Comparison of ENCODE assay signal across 8 cellular contexts in the genomic region with DNA sequence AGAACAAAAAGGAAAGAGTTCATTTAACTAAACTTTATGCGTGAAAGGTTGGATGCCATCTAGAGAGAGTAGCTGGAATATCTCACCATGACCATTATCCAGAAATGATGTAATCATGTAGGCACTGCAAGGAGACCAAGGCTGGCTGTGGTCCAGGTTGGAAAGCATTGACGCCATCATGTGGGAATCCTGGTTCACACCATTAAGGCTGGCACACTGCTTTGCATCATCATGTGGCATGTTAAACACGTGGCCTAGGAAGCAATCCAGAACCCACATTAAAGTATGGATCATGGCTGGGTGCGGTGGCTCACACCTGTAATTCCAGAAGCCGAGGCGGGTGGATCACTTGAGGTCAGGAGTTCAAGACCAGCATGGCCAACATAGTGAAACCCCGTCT. TPM values are rescaled to one million over a fixed set of nuclear protein-coding genes. Genes with fewer than 3 reads are reported as not detected.
DNase-seq lines count a peak whose midpoint lies in the region; ATAC-seq and TF ChIP-seq lines count a peak whose summit lies in the region.

No MANE protein-coding gene starts in this region.

- no peaks in the 10 kb centered on the region for H3K27me3 Mint-ChIP-seq in WTC11 (ENCODE audit: low read depth)

- no peak for TF ChIP-seq POLR2A in sigmoid colon (IDR thresholded peaks at IDR 0.05)

- TF ChIP-seq EP300 in sigmoid colon (IDR thresholded peaks at IDR 0.05) = peak in 2 of 4 donors; percentile 30 to 52

- CTCF ChIA-PET in WTC11 (lab: Charles Lee) = no interaction called here

- no peak for TF ChIP-seq CTCF in foreskin fibroblast (IDR thresholded peaks at IDR 0.05; ENCODE audit: low read depth, low read length)
- no peak for TF ChIP-seq CTCF in sigmoid colon (IDR thresholded peaks at IDR 0.05)
- TF ChIP-seq CTCF in WTC11 (IDR thresholded peaks at IDR 0.05) = no peak

- H3K9me3 Mint-ChIP-seq in WTC11 = no peaks in the 10 kb centered on the region

- no peak overlapping the region for H3K4me3 Mint-ChIP-seq in WTC11

- intact Hi-C loops in sigmoid colon (cut with DNase I) = loop anchor here (5.0 to 10.0 kb wide), 3 partner anchors 39 to 1106 kb away; a partner anchor contains a TSS

- DNase-seq in Daoy (ENCODE audit: low read depth) (peak; percentile 85), SJCRH30 (peak; percentile 92 to 96), foreskin fibroblast (peak; percentile 92 to 95), sigmoid colon (peak; percentile 84), GM19238 (ENCODE audit: insufficient read length, low spot score) (no peak), WTC11 (ENCODE audit: low spot score) (no peak), CD1c-positive myeloid dendritic cell (ENCODE audit: extremely low spot score) (no peak)

- ATAC-seq in WTC11 = no peak
- ATAC-seq in HG03469 (IDR thresholded peaks at IDR 0.05; ENCODE audit: unreplicated experiment) = no peak

- H3K9me3 ChIP-seq in SJCRH30 (replicated peaks) (no peaks in the 10 kb centered on the region), sigmoid colon (no peaks in the 10 kb centered on the region)

- peak overlapping the region; percentile 85 for H3K4me3 ChIP-seq in SJCRH30
- peak overlapping the region; percentile 89 to 97 for H3K4me3 ChIP-seq in foreskin fibroblast (ENCODE audit: low read depth in 1 of 2, low read length in 2 of 2)
- peak overlapping the region in 3 of 4 donors; percentile 62 to 81 (median 78) for H3K4me3 ChIP-seq in sigmoid colon

- H3K4me1 Mint-ChIP-seq in WTC11 = peaks cover 16% of the 10 kb centered on the region

- no peaks in the 10 kb centered on the region for H3K27me3 ChIP-seq in SJCRH30
- H3K27me3 ChIP-seq in sigmoid colon = no peaks in the 10 kb centered on the region

- H3K27ac ChIP-seq in SJCRH30 (peak overlapping the region; percentile 95), sigmoid colon (peak overlapping the region; percentile 19 to 98 (median 92))

- peaks cover 60% of the 10 kb centered on the region for H3K36me3 Mint-ChIP-seq in WTC11

- peaks cover 83% of the 10 kb centered on the region for H3K36me3 ChIP-seq in SJCRH30
- peaks cover 10 to 66% (median 33%) of the 10 kb centered on the region in 4 donors for H3K36me3 ChIP-seq in sigmoid colon

- POLR2A ChIA-PET in WTC11 (lab: Charles Lee) = no interaction called here

- H3K27ac Mint-ChIP-seq in WTC11 = no peak overlapping the region

- H3K4me1 ChIP-seq in SJCRH30 = peaks cover 43% of the 10 kb centered on the region
- H3K4me1 ChIP-seq in sigmoid colon = peaks cover 0 to 52% (median 34%) of the 10 kb centered on the region in 4 donors

- WGBS in sigmoid colon, 2 donors = 59 to 78% methylated on average over 7 of the region's 7 CpGs

TF ChIP-seq in WTC11, 78 proteins besides CTCF, POLR2A, EP300 and RAD21:
- TF ChIP-seq, protein P1, sequence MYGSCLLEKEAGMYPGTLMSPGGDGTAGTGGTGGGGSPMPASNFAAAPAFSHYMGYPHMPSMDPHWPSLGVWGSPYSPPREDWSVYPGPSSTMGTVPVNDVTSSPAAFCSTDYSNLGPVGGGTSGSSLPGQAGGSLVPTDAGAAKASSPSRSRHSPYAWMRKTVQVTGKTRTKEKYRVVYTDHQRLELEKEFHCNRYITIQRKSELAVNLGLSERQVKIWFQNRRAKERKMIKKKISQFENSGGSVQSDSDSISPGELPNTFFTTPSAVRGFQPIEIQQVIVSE (CRISPR knock-in tag; IDR thresholded peaks at IDR 0.05; ENCODE audit: borderline replicate concordance) = no peak
- TF ChIP-seq ESRRA (CRISPR knock-in tag; IDR thresholded peaks at IDR 0.05; ENCODE audit: borderline replicate concordance) (no peak), ATF1 (CRISPR knock-in tag; IDR thresholded peaks at IDR 0.05) (no peak), TEAD1 (CRISPR knock-in tag; IDR thresholded peaks at IDR 0.05) (no peak), EMX1 (CRISPR knock-in tag; IDR thresholded peaks at IDR 0.05) (no peak)

RNA-seq across cellular contexts. Expression of a gene that starts 4.3 kb away (rescaled TPM):
- 33.1 and 35.2 TPM in 2 replicates for total RNA-seq in Daoy (2014; rRNA removed; shearing (Covaris generic))
- total RNA-seq in SJCRH30 (2014; rRNA removed; shearing (Covaris generic)) = 188 and 220 TPM in 2 replicates
- 100 to 1,000 TPM in 3 of 4 donors, 10 to 100 TPM in 1; 68.1 to 116 (median 105) TPM for total RNA-seq in sigmoid colon
- 10 to 100 TPM in 2 of 3 donors, 1 to 10 TPM in 1; 4.6 to 29.6 (median 13.2) TPM for polyA plus RNA-seq in sigmoid colon
- total RNA-seq in WTC11 (2021) = 16.9 to 35.6 TPM (median 20.4 TPM) in 3 replicates

Comparison
In these comparisons a context has a peak if more than half of its experiments do, and no peak if none do; other contexts are left out.
1. DNase-seq: peak in Daoy (single experiment), SJCRH30 (2 of 2), foreskin fibroblast (2 of 2) and sigmoid colon (single experiment); none in GM19238 (single experiment), WTC11 (single experiment) and CD1c-positive myeloid dendritic cell (single experiment).
2. Peak in every context shown above with its lines, with median percentiles within 50 percentile points of each other: H3K4me3 ChIP-seq.